In genomic region chr5:131209175-131209505, GRCh38 we compare ENCODE assay signal across 1 cellular context.
TF ChIP-seq lines count a peak whose summit lies in the region.

No MANE protein-coding gene starts in this region.

TF ChIP-seq in GM12878, 131 proteins besides CTCF, POLR2A, EP300 and RAD21:
- TF ChIP-seq SMC3 (IDR thresholded peaks at IDR 0.05; ENCODE audit: borderline replicate concordance, low read length) (peak; percentile 1; the same call in 1 of the 2 replicates), MEF2B (IDR thresholded peaks at IDR 0.05; ENCODE audit: partially characterized antibody, poor library complexity, severe bottlenecking) (no peak), MEF2A (IDR thresholded peaks at IDR 0.05; ENCODE audit: insufficient read depth, low read depth, low read length) (no peak), SRF (IDR thresholded peaks at IDR 0.05; ENCODE audit: low read depth in 2 of 2, low read length in 2 of 2) (no peak), SIX5 (IDR thresholded peaks at IDR 0.05; ENCODE audit: low read depth, low read length, severe bottlenecking) (no peak), STAT3 (IDR thresholded peaks at IDR 0.05; ENCODE audit: low read depth, low read length) (no peak), RB1 (IDR thresholded peaks at IDR 0.05; ENCODE audit: borderline replicate concordance) (peak; percentile 23; the same call in 1 of the 2 replicates), RUNX3 (IDR thresholded peaks at IDR 0.05; ENCODE audit: low read length) (no peak), HDAC2 (IDR thresholded peaks at IDR 0.05) (no peak), CHD1 (IDR thresholded peaks at IDR 0.05; ENCODE audit: low read depth, low read length) (no peak), STAT1 (conservative IDR thresholded peaks at IDR 0.05) (0 out of 2 replicates have a peak, but pooled peaks have one; percentile 41), POLR2AphosphoS5 (IDR thresholded peaks at IDR 0.05; ENCODE audit: low read length) (no peak), ZBTB40 (IDR thresholded peaks at IDR 0.05; ENCODE audit: borderline replicate concordance) (peak; percentile 73; the same call in 1 of the 2 replicates), KLF5 (IDR thresholded peaks at IDR 0.05; ENCODE audit: partially characterized antibody) (peak; percentile 55), BCLAF1 (IDR thresholded peaks at IDR 0.05) (no peak), TCF7 (IDR thresholded peaks at IDR 0.05; ENCODE audit: borderline replicate concordance) (no peak), BHLHE40 (IDR thresholded peaks at IDR 0.05; ENCODE audit: borderline replicate concordance in 1 of 2, low read depth in 2 of 2, low read length in 1 of 2) (no peak), TARDBP (IDR thresholded peaks at IDR 0.05; ENCODE audit: borderline replicate concordance) (no peak)
- TF ChIP-seq, protein P1, sequence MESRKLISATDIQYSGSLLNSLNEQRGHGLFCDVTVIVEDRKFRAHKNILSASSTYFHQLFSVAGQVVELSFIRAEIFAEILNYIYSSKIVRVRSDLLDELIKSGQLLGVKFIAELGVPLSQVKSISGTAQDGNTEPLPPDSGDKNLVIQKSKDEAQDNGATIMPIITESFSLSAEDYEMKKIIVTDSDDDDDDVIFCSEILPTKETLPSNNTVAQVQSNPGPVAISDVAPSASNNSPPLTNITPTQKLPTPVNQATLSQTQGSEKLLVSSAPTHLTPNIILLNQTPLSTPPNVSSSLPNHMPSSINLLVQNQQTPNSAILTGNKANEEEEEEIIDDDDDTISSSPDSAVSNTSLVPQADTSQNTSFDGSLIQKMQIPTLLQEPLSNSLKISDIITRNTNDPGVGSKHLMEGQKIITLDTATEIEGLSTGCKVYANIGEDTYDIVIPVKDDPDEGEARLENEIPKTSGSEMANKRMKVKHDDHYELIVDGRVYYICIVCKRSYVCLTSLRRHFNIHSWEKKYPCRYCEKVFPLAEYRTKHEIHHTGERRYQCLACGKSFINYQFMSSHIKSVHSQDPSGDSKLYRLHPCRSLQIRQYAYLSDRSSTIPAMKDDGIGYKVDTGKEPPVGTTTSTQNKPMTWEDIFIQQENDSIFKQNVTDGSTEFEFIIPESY (IDR thresholded peaks at IDR 0.05) = no peak
TF ChIP-seq in GM12878: peak in this region for 5.
